13 cellular contexts compared by ENCODE assay signal in genomic region chr1:51583532-51583931, GRCh38. TPM values are rescaled to one million over a fixed set of nuclear protein-coding genes. Genes with fewer than 3 reads are reported as not detected.
DNase-seq lines count a peak whose midpoint lies in the region; ATAC-seq and TF ChIP-seq lines count a peak whose summit lies in the region.
"Had no signal": no experiment of that assay in that cellular context is flagged by ENCODE, and none has a peak within 500 bp of the region (broad histone marks: within the 10 kb centered on the region; RNA-seq: fewer than 3 reads in every experiment).

No MANE protein-coding gene starts in this region.

- no TSS peak for BruUV-seq in MCF 10A (replicated peaks; lab: Mats Ljungman, UMichigan)

- POLR2A ChIA-PET in MCF 10A (lab: Yijun Ruan, JAX) (no interaction called here), HEK293T (lab: Yijun Ruan, JAX) (no interaction called here)

- DNase-seq in breast epithelium (ENCODE audit: low spot score in 2 of 2) (peak; percentile 67 to 86), MCF 10A (ENCODE audit: unreplicated experiment) (no peak), foreskin fibroblast (peak; percentile 78 to 85), neural crest cell (ENCODE audit: low read depth, low spot score) (peak; percentile 8), HEK293T (ENCODE audit: extremely low spot score) (no peak)
- DNase-seq: activated CD4-positive, alpha-beta memory T cell treated with anti-CD3 and anti-CD28 coated beads for 36 hours; central memory CD4-positive, alpha-beta T cell; H7; SHP77 treated with DMSO at 0.1 percent for 48 hours had no signal

- no peaks in the 10 kb centered on the region for H3K27me3 ChIP-seq in breast epithelium

- H3K36me3 ChIP-seq in breast epithelium, result no peaks in the 10 kb centered on the region

- no peak for ATAC-seq in GM19351 (IDR thresholded peaks at IDR 0.05; ENCODE audit: unreplicated experiment)
- ATAC-seq in HG03097 (IDR thresholded peaks at IDR 0.05; ENCODE audit: low FRiP score, unreplicated experiment), result no peak
- ATAC-seq in HG03342 (IDR thresholded peaks at IDR 0.05; ENCODE audit: unreplicated experiment), result no peak
- ATAC-seq: A549 had no signal

- no peaks in the 10 kb centered on the region for H3K4me1 ChIP-seq in breast epithelium

- H3K4me1 Mint-ChIP-seq in MCF 10A (ENCODE audit: insufficient read depth, unreplicated experiment) (no peaks in the 10 kb centered on the region), neural crest cell (peaks cover 11% of the 10 kb centered on the region)

- H3K9me3 Mint-ChIP-seq in MCF 10A (ENCODE audit: unreplicated experiment) (no peaks in the 10 kb centered on the region), neural crest cell (no peaks in the 10 kb centered on the region)
- H3K9me3 Mint-ChIP-seq: activated CD4-positive, alpha-beta memory T cell treated with anti-CD3 and anti-CD28 coated beads for 36 hours had no signal

- peaks cover 10% of the 10 kb centered on the region for H3K27me3 Mint-ChIP-seq in MCF 10A (ENCODE audit: insufficient read depth, unreplicated experiment)
- H3K27me3 Mint-ChIP-seq in neural crest cell (ENCODE audit: low read depth), result no peaks in the 10 kb centered on the region
- H3K27me3 Mint-ChIP-seq: activated CD4-positive, alpha-beta memory T cell treated with anti-CD3 and anti-CD28 coated beads for 36 hours had no signal

- H3K27ac ChIP-seq in breast epithelium, result peak overlapping the region; percentile 77 to 82
- H3K27ac ChIP-seq: A549 had no signal

- CTCF ChIA-PET in MCF 10A (lab: Yijun Ruan, JAX), result interaction anchor here (0.6 to 0.9 kb wide), 2 partner anchors 48 to 186 kb away, joined by 3 read pairs; no protein-coding TSS in a partner anchor
- CTCF ChIA-PET in HEK293T (lab: Yijun Ruan, JAX), result no interaction called here

- H3K4me3 Mint-ChIP-seq in MCF 10A (ENCODE audit: unreplicated experiment), result no peak overlapping the region
- no peak overlapping the region for H3K4me3 Mint-ChIP-seq in neural crest cell
- H3K4me3 Mint-ChIP-seq: activated CD4-positive, alpha-beta memory T cell treated with anti-CD3 and anti-CD28 coated beads for 36 hours had no signal

- H3K27ac Mint-ChIP-seq in MCF 10A (ENCODE audit: low read depth, unreplicated experiment), result no peak overlapping the region
- H3K27ac Mint-ChIP-seq in neural crest cell (ENCODE audit: unreplicated experiment), result peak overlapping the region; percentile 67
- H3K27ac Mint-ChIP-seq: activated CD4-positive, alpha-beta memory T cell treated with anti-CD3 and anti-CD28 coated beads for 36 hours had no signal

- intact Hi-C loops in breast epithelium (cut with DNase I; ENCODE audit: low total_unique reads) (no loop called here), MCF 10A (cut with micrococcal nuclease) (no loop called here)

- H3K4me3 ChIP-seq in breast epithelium (peak overlapping the region in 1 of 3 donors; percentile 25), foreskin fibroblast (ENCODE audit: low read depth in 1 of 2, low read length in 2 of 2) (no peak overlapping the region)
- H3K4me3 ChIP-seq: A549 had no signal

- H3K36me3 Mint-ChIP-seq in MCF 10A (ENCODE audit: insufficient read depth, unreplicated experiment), result no peaks in the 10 kb centered on the region
- no peaks in the 10 kb centered on the region for H3K36me3 Mint-ChIP-seq in neural crest cell (ENCODE audit: low read depth)
- H3K36me3 Mint-ChIP-seq: activated CD4-positive, alpha-beta memory T cell treated with anti-CD3 and anti-CD28 coated beads for 36 hours had no signal

- TF ChIP-seq POLR2A in breast epithelium (IDR thresholded peaks at IDR 0.05), result no peak

- TF ChIP-seq CTCF in breast epithelium (IDR thresholded peaks at IDR 0.05), result no peak
- no peak for TF ChIP-seq CTCF in MCF 10A (IDR thresholded peaks at IDR 0.05; ENCODE audit: unreplicated experiment)
- TF ChIP-seq CTCF in foreskin fibroblast (IDR thresholded peaks at IDR 0.05; ENCODE audit: low read depth, low read length), result no peak
- TF ChIP-seq CTCF in neural crest cell (conservative IDR thresholded peaks at IDR 0.05), result no peak

- no peaks in the 10 kb centered on the region for H3K9me3 ChIP-seq in breast epithelium
- H3K9me3 ChIP-seq: A549 had no signal

TF ChIP-seq in HEK293T, 16 proteins besides CTCF, POLR2A, EP300 and RAD21:
- TF ChIP-seq SP1 (IDR thresholded peaks at IDR 0.05) (no peak), HDGF (IDR thresholded peaks at IDR 0.05; ENCODE audit: borderline replicate concordance) (no peak), L3MBTL2 (conservative IDR thresholded peaks at IDR 0.05) (no peak), ELF4 (IDR thresholded peaks at IDR 0.05) (no peak), CTBP1 (IDR thresholded peaks at IDR 0.05; ENCODE audit: borderline replicate concordance) (no peak), FOXK2 (IDR thresholded peaks at IDR 0.05) (no peak), ZNF384 (IDR thresholded peaks at IDR 0.05) (no peak), PKNOX1 (IDR thresholded peaks at IDR 0.05) (no peak), SUZ12 (IDR thresholded peaks at IDR 0.05) (no peak), NFRKB (IDR thresholded peaks at IDR 0.05) (no peak), BHLHE40 (IDR thresholded peaks at IDR 0.05; ENCODE audit: borderline replicate concordance) (no peak), FOXA1 (IDR thresholded peaks at IDR 0.05) (no peak)

RNA-seq across cellular contexts. Expression of gene OSBPL9, which starts 33.4 kb away (rescaled TPM):
- total RNA-seq in breast epithelium (100 to 1,000 TPM; 107 to 213 (median 136) TPM), MCF 10A (2022) (51.7 and 60.4 TPM in 2 replicates), neural crest cell (76.7 and 77.5 TPM in 2 replicates)

Comparison
In these comparisons a context has a peak if more than half of its experiments do, and no peak if none do; other contexts are left out.
1. DNase-seq: peak in breast epithelium (2 of 2), foreskin fibroblast (2 of 2) and neural crest cell (single experiment); none in MCF 10A (single experiment) and HEK293T (single experiment).